8 cellular contexts compared by ENCODE assay signal in the genomic region with DNA sequence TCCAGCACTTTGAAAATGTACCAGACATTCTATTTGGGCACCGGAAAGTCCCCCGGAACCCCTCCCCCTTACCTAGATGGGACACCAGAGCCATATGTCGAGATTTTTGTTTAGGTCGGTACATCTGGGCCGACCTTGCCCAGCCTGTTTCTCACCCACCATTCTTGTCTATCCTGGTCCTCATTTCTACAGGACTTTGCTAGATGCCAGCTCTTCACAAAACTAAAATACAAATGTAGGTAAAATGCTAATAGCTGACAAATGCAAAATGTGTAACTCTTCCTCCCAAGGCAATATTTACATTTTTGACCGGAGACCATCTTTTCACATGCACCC. TPM values are rescaled to one million over a fixed set of nuclear protein-coding genes. Genes with fewer than 3 reads are reported as not detected.
DNase-seq lines count a peak whose midpoint lies in the region; ATAC-seq and TF ChIP-seq lines count a peak whose summit lies in the region.
"Not testable (repeated sequence)": the region's sequence is repeated elsewhere in the genome, so short reads cannot be mapped to it uniquely, and the experiment has no call there.

No MANE protein-coding gene starts in this region.

- H3K27me3 Mint-ChIP-seq in CD4-positive, alpha-beta T cell; naive thymus-derived CD8-positive, alpha-beta T cell: not testable (repeated sequence)

- H3K4me3 ChIP-seq in breast epithelium (peak overlapping the region; percentile 71 to 87 (median 84)), heart left ventricle (peak overlapping the region in 11 of 12 donors; percentile 71 to 92 (median 85)), subcutaneous abdominal adipose tissue (ENCODE audit: low read depth in 1 of 5, low read length in 5 of 5) (peak overlapping the region; percentile 94 to 99 (median 96))

- not testable (repeated sequence) for TF ChIP-seq POLR2A in breast epithelium (IDR thresholded peaks at IDR 0.05); heart left ventricle (IDR thresholded peaks at IDR 0.05)

- not testable (repeated sequence) for H3K36me3 ChIP-seq in breast epithelium; subcutaneous abdominal adipose tissue (ENCODE audit: control insufficient read depth in 5 of 5, insufficient read depth in 5 of 5, low read length in 5 of 5)
- H3K36me3 ChIP-seq in heart left ventricle, result peaks cover 0 to 31% (median 9%) of the 10 kb centered on the region in 9 donors

- peaks cover 19% of the 10 kb centered on the region for H3K36me3 Mint-ChIP-seq in CD4-positive, alpha-beta T cell (ENCODE audit: low read depth)
- H3K36me3 Mint-ChIP-seq in naive thymus-derived CD8-positive, alpha-beta T cell, result peaks cover 0 to 29% (median 10%) of the 10 kb centered on the region in 3 donors

- CTCF ChIA-PET in CD4-positive, alpha-beta T cell (lab: Charles Lee), result not testable (repeated sequence)

- TF ChIP-seq CTCF in CD4-positive, alpha-beta T cell (IDR thresholded peaks at IDR 0.05), result peak; percentile 37
- TF ChIP-seq CTCF in VCaP (conservative IDR thresholded peaks at IDR 0.05) (peak; percentile 55), heart left ventricle (IDR thresholded peaks at IDR 0.05) (peak in 2 of 12 donors; percentile 2 to 4)
- TF ChIP-seq CTCF in breast epithelium (IDR thresholded peaks at IDR 0.05), result not testable (repeated sequence)

- H3K4me1 ChIP-seq in breast epithelium, result not testable (repeated sequence)
- H3K4me1 ChIP-seq in heart left ventricle (peaks cover 0 to 27% (median 11%) of the 10 kb centered on the region in 12 donors), subcutaneous abdominal adipose tissue (ENCODE audit: control insufficient read depth in 5 of 5, insufficient read depth in 5 of 5, low read length in 5 of 5) (peaks cover 0 to 39% (median 28%) of the 10 kb centered on the region in 5 donors)

- DNase-seq in CD4-positive, alpha-beta T cell; breast epithelium (ENCODE audit: low spot score in 2 of 2); heart left ventricle; naive thymus-derived CD8-positive, alpha-beta T cell: not testable (repeated sequence)

- H3K27ac Mint-ChIP-seq in CD4-positive, alpha-beta T cell, result peak overlapping the region; percentile 79
- H3K27ac Mint-ChIP-seq in naive thymus-derived CD8-positive, alpha-beta T cell, result peak overlapping the region; percentile 80 to 98 (median 92)

- POLR2A ChIA-PET in CD4-positive, alpha-beta T cell (lab: Charles Lee), result not testable (repeated sequence)
- POLR2A ChIA-PET in naive thymus-derived CD8-positive, alpha-beta T cell (lab: Charles Lee), result interaction anchor here (0.9 to 1.1 kb wide), 2 partner anchors 288 to 634 kb away, joined by 3 to 4 read pairs; a partner anchor contains a TSS

- not testable (repeated sequence) for H3K9me3 Mint-ChIP-seq in CD4-positive, alpha-beta T cell; naive thymus-derived CD8-positive, alpha-beta T cell

- peak overlapping the region; percentile 96 for H3K4me3 Mint-ChIP-seq in CD4-positive, alpha-beta T cell
- peak overlapping the region; percentile 91 to 100 (median 98) for H3K4me3 Mint-ChIP-seq in naive thymus-derived CD8-positive, alpha-beta T cell

- peak; percentile 4 for ATAC-seq in CD4-positive, alpha-beta T cell (ENCODE audit: poor library complexity)
- ATAC-seq in GM21619 (IDR thresholded peaks at IDR 0.05; ENCODE audit: unreplicated experiment) (peak; percentile 15), HG03442 (IDR thresholded peaks at IDR 0.05; ENCODE audit: unreplicated experiment) (peak; percentile 15), heart left ventricle (peak in 1 of 4 donors; percentile 6)
- peak in 1 of 2 donors; percentile 2 for ATAC-seq in naive thymus-derived CD8-positive, alpha-beta T cell

- H3K9ac ChIP-seq in subcutaneous abdominal adipose tissue (ENCODE audit: low read length in 5 of 5), result peak overlapping the region; percentile 80 to 99 (median 96)

- H3K4me1 Mint-ChIP-seq in CD4-positive, alpha-beta T cell (ENCODE audit: low read depth), result peaks cover 28% of the 10 kb centered on the region
- H3K4me1 Mint-ChIP-seq in naive thymus-derived CD8-positive, alpha-beta T cell, result peaks cover 16 to 34% (median 31%) of the 10 kb centered on the region in 4 donors

- intact Hi-C loops in CD4-positive, alpha-beta T cell (cut with DNase I, micrococcal nuclease), result loop anchor here (1.0 to 10.0 kb wide), 4 partner anchors 61 to 322 kb away; no protein-coding TSS in a partner anchor
- intact Hi-C loops in breast epithelium (cut with DNase I; ENCODE audit: low total_unique reads), result not testable (repeated sequence)
- intact Hi-C loops in heart left ventricle (cut with DNase I), result loop anchor here in 1 of 10 donors (10.0 kb wide), 1 partner anchor 51 kb away; no protein-coding TSS in a partner anchor

- H3K27ac ChIP-seq in CD4-positive, alpha-beta T cell (ENCODE audit: low read depth, low read length), result not testable (repeated sequence)
- H3K27ac ChIP-seq in VCaP (peak overlapping the region; percentile 83), breast epithelium (peak overlapping the region; percentile 86 to 89), heart left ventricle (peak overlapping the region in 10 of 12 donors; percentile 81 to 95 (median 88)), subcutaneous abdominal adipose tissue (ENCODE audit: low read depth, low read length) (peak overlapping the region; percentile 91)

- H3K27me3 ChIP-seq in CD4-positive, alpha-beta T cell (ENCODE audit: control insufficient read depth, insufficient read depth, low read length); breast epithelium; heart left ventricle; subcutaneous abdominal adipose tissue (ENCODE audit: control insufficient read depth in 5 of 5, insufficient read depth in 4 of 5, low read length in 5 of 5): not testable (repeated sequence)

- H3K9me3 ChIP-seq in CD4-positive, alpha-beta T cell (ENCODE audit: control insufficient read depth, low read length); breast epithelium; subcutaneous abdominal adipose tissue (ENCODE audit: control insufficient read depth in 5 of 5, low read length in 5 of 5): not testable (repeated sequence)
- H3K9me3 ChIP-seq in heart left ventricle, result peaks cover 0 to 13% (median 0%) of the 10 kb centered on the region in 12 donors

- WGBS in heart left ventricle, 4 donors, result 15 to 18% (median 16%) methylated on average over 6 of the region's 6 CpGs

RNA-seq across cellular contexts. Expression of a gene that starts 0.7 kb away (rescaled TPM):
- total RNA-seq in CD4-positive, alpha-beta T cell, result 1 to 10 TPM; 6.6 to 6.7 TPM
- total RNA-seq in breast epithelium (10 to 100 TPM; 38.4 to 48.8 (median 40.0) TPM), heart left ventricle (10 to 100 TPM; 20.3 to 48.5 (median 30.3) TPM)
- polyA plus RNA-seq in heart left ventricle, result 10 to 100 TPM; 36.2 to 76.3 TPM
- total RNA-seq in naive thymus-derived CD8-positive, alpha-beta T cell, result 10 to 100 TPM; 15.2 to 16.9 TPM
- polyA plus RNA-seq in naive thymus-derived CD8-positive, alpha-beta T cell, result 10 to 100 TPM; 28.8 to 37.6 (median 34.9) TPM

RNA-seq across cellular contexts. Expression of a gene that starts 34.5 kb away (rescaled TPM):
- total RNA-seq in CD4-positive, alpha-beta T cell, result 1 to 10 TPM; 8.3 to 8.7 TPM
- total RNA-seq in breast epithelium (10 to 100 TPM; 13.4 to 22.9 (median 16.8) TPM), heart left ventricle (10 to 100 TPM; 17.9 to 37.1 (median 27.5) TPM)
- 10 to 100 TPM; 22.2 to 65.9 TPM for polyA plus RNA-seq in heart left ventricle
- total RNA-seq in naive thymus-derived CD8-positive, alpha-beta T cell, result 10 to 100 TPM; 15.1 to 17.3 TPM
- polyA plus RNA-seq in naive thymus-derived CD8-positive, alpha-beta T cell, result 10 to 100 TPM; 10.9 to 24.0 (median 21.2) TPM
